7 cellular contexts compared by ENCODE assay signal in genomic region chr3:109939817-109940216, GRCh38.
"Had no signal": no experiment of that assay in that cellular context is flagged by ENCODE, and none has a peak within 500 bp of the region (broad histone marks: within the 10 kb centered on the region; RNA-seq: fewer than 3 reads in every experiment).

No MANE protein-coding gene starts in this region.

- H3K27ac ChIP-seq: HL-60 had no signal

- H3K4me3 ChIP-seq: GM23338 had no signal

- H2AFZ ChIP-seq: GM23338 had no signal

- H3K4me2 ChIP-seq: GM23338 had no signal

- ATAC-seq: GM23338 had no signal

- FAIRE-seq: H1, H54 had no signal

- DNase-seq: H9, HCEC 1CT, KG1 had no signal
